17 cellular contexts compared by ENCODE assay signal in the genomic region with DNA sequence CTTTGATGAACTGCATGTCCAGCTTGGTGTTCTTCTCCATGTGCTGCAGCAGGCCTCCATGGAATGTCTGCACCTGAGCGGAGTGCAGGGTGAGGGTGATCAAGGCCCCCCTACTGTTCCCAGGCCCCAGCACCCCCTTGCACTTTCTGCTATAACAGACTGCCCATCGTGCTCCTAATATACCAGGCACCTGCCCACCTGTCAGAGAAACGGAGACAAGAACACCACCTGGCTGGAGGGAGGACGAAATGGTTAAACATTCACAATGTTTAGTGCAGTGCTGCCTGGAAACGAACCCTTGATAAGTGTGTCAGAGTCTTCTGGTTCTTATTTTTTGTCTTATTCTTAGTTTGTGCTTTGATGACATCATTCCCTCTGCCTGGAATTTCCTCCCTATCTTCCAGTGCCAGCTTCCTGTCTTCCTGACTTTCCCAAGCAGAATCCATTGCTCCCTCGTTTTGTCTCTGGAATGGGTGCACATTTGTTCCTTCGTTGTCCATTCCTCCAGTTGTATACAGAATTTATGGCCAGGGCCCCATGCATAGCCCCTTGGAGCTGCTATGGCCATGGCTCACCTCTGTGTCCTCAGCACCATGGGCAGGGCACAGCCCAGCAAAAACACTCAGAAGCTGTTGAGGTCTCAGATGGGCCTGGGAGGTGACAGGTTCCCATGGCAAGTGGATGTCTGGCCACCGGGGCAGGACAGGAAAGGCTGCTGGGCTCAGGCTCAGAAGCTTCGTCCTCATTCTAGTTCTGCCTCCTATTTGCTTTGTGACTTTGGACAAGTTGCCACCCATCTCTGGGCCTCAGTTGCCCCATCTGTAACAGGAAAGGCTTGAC. TPM values are rescaled to one million over a fixed set of nuclear protein-coding genes. Genes with fewer than 3 reads are reported as not detected.
DNase-seq lines count a peak whose midpoint lies in the region; ATAC-seq and TF ChIP-seq lines count a peak whose summit lies in the region.
"Had no signal": no experiment of that assay in that cellular context is flagged by ENCODE, and none has a peak within 500 bp of the region (broad histone marks: within the 10 kb centered on the region; RNA-seq: fewer than 3 reads in every experiment).

No MANE protein-coding gene starts in this region.

- H3K4me2 ChIP-seq in fibroblast of lung (ENCODE audit: extremely low read depth, insufficient read depth, low read length), result no peak overlapping the region

- H4K20me1 ChIP-seq in fibroblast of lung (ENCODE audit: control insufficient read depth, extremely low read depth, insufficient read depth, low read length), result no peaks in the 10 kb centered on the region

- H3K9ac ChIP-seq in fibroblast of lung (ENCODE audit: insufficient read depth, low read length), result no peak overlapping the region

- H3K36me3 ChIP-seq in fibroblast of lung (ENCODE audit: control insufficient read depth, insufficient read depth, low read length), result no peaks in the 10 kb centered on the region
- H3K36me3 ChIP-seq: uterus had no signal

- H3K27me3 Mint-ChIP-seq in HFFc6 (ENCODE audit: insufficient read depth) (peaks cover 9% of the 10 kb centered on the region), mesothelial cell of epicardium (ENCODE audit: low read depth) (no peaks in the 10 kb centered on the region)
- no peaks in the 10 kb centered on the region for H3K27me3 Mint-ChIP-seq in stimulated activated memory B cell treated with anti-CD40 and anti-IgM and Interleukin-4, amounts not matched to agents 10 μg/mL and 1 μg/mL and 100 μg/mL, for 72 hours
- H3K27me3 Mint-ChIP-seq: activated CD4-positive, alpha-beta memory T cell treated with anti-CD3 and anti-CD28 coated beads for 36 hours had no signal

- no peaks in the 10 kb centered on the region for H3K9me3 Mint-ChIP-seq in HFFc6
- H3K9me3 Mint-ChIP-seq in mesothelial cell of epicardium, result no peaks in the 10 kb centered on the region
- H3K9me3 Mint-ChIP-seq in stimulated activated memory B cell treated with anti-CD40 and anti-IgM and Interleukin-4, amounts not matched to agents 10 μg/mL and 1 μg/mL and 100 μg/mL, for 72 hours, result no peaks in the 10 kb centered on the region
- H3K9me3 Mint-ChIP-seq: activated CD4-positive, alpha-beta memory T cell treated with anti-CD3 and anti-CD28 coated beads for 36 hours had no signal

- H3K27ac Mint-ChIP-seq in HFFc6 (peak overlapping the region; percentile 52), mesothelial cell of epicardium (peak overlapping the region; percentile 32)
- H3K27ac Mint-ChIP-seq in stimulated activated memory B cell treated with anti-CD40 and anti-IgM and Interleukin-4, amounts not matched to agents 10 μg/mL and 1 μg/mL and 100 μg/mL, for 72 hours, result no peak overlapping the region
- H3K27ac Mint-ChIP-seq: activated CD4-positive, alpha-beta memory T cell treated with anti-CD3 and anti-CD28 coated beads for 36 hours had no signal

- H3K4me1 ChIP-seq in fibroblast of lung (ENCODE audit: control insufficient read depth, extremely low read depth, insufficient read depth, low read length) (peaks cover 5% of the 10 kb centered on the region), foreskin keratinocyte (no peaks in the 10 kb centered on the region)
- H3K4me1 ChIP-seq: uterus had no signal

- H3K4me3 ChIP-seq in AG09309 (ENCODE audit: control insufficient read depth, low read depth, low read length), result no peak overlapping the region
- H3K4me3 ChIP-seq in fibroblast of lung (replicated peaks in 1 of 4; ENCODE audit: control extremely low read depth in 1 of 4, insufficient read depth in 1 of 4, low read depth in 3 of 4, low read length in 4 of 4), result no peak overlapping the region
- H3K4me3 ChIP-seq: Peyer's patch, uterus had no signal

- H3K27me3 ChIP-seq in fibroblast of lung (ENCODE audit: control insufficient read depth, insufficient read depth, low read length) (no peaks in the 10 kb centered on the region), foreskin keratinocyte (no peaks in the 10 kb centered on the region)
- H3K27me3 ChIP-seq: Peyer's patch, uterus had no signal

- H3K27ac ChIP-seq in fibroblast of lung (ENCODE audit: insufficient read depth, low read length) (no peak overlapping the region), foreskin keratinocyte (no peak overlapping the region)
- H3K27ac ChIP-seq: Peyer's patch, uterus had no signal

- no peaks in the 10 kb centered on the region for H3K79me2 ChIP-seq in fibroblast of lung (ENCODE audit: control insufficient read depth, insufficient read depth, low read length)

- no peak overlapping the region for H3K4me3 Mint-ChIP-seq in HFFc6
- no peak overlapping the region for H3K4me3 Mint-ChIP-seq in mesothelial cell of epicardium
- no peak overlapping the region for H3K4me3 Mint-ChIP-seq in stimulated activated memory B cell treated with anti-CD40 and anti-IgM and Interleukin-4, amounts not matched to agents 10 μg/mL and 1 μg/mL and 100 μg/mL, for 72 hours
- H3K4me3 Mint-ChIP-seq: activated CD4-positive, alpha-beta memory T cell treated with anti-CD3 and anti-CD28 coated beads for 36 hours had no signal

- no peak for TF ChIP-seq CTCF in AG09309 (IDR thresholded peaks at IDR 0.05; ENCODE audit: control insufficient read depth, insufficient read depth, low read depth, low read length, missing control alignments)
- TF ChIP-seq CTCF in HFFc6 (IDR thresholded peaks at IDR 0.05), result no peak
- TF ChIP-seq CTCF in fibroblast of lung (conservative IDR thresholded peaks at IDR 0.05 in 1 of 2, IDR thresholded peaks at IDR 0.05 in 1 of 2; ENCODE audit: low read depth in 1 of 2, low read length in 2 of 2), result no peak
- no peak for TF ChIP-seq CTCF in mesothelial cell of epicardium (IDR thresholded peaks at IDR 0.05; ENCODE audit: unreplicated experiment)
- TF ChIP-seq CTCF in foreskin keratinocyte (conservative IDR thresholded peaks at IDR 0.05), result no peak

- H2AFZ ChIP-seq in fibroblast of lung (ENCODE audit: low read length), result no peak overlapping the region

- H3K4me1 Mint-ChIP-seq in HFFc6 (ENCODE audit: low read depth) (peaks cover 9% of the 10 kb centered on the region), mesothelial cell of epicardium (peaks cover 16% of the 10 kb centered on the region)
- H3K4me1 Mint-ChIP-seq in stimulated activated memory B cell treated with anti-CD40 and anti-IgM and Interleukin-4, amounts not matched to agents 10 μg/mL and 1 μg/mL and 100 μg/mL, for 72 hours, result no peaks in the 10 kb centered on the region

- DNase-seq in AG09309 (ENCODE audit: low read depth) (peak; percentile 11), HFFc6 (peak; percentile 6), fibroblast of lung (ENCODE audit: low read depth in 2 of 2) (peak; percentile 37 to 54), mesothelial cell of epicardium (ENCODE audit: low spot score in 2 of 2, unreplicated experiment in 2 of 2) (no peak), foreskin keratinocyte (no peak)
- DNase-seq: activated CD4-positive, alpha-beta memory T cell treated with anti-CD3 and anti-CD28 coated beads for 36 hours; activated gamma-delta T cell; GOT3; NCI-H1048; NCI-H446; stimulated activated CD8-positive, alpha-beta memory T cell treated with anti-CD3 and anti-CD28 coated beads, Interleukin-4, amount 100 ng/mL, for 48 hours; uterus had no signal

- H3K9me3 ChIP-seq in fibroblast of lung (ENCODE audit: control insufficient read depth, insufficient read depth, low read depth, low read length), result no peaks in the 10 kb centered on the region
- H3K9me3 ChIP-seq: Peyer's patch, uterus had no signal

- H3K36me3 Mint-ChIP-seq in HFFc6 (ENCODE audit: low read depth), result no peaks in the 10 kb centered on the region
- H3K36me3 Mint-ChIP-seq in mesothelial cell of epicardium, result peaks cover 4% of the 10 kb centered on the region
- peaks cover 15% of the 10 kb centered on the region for H3K36me3 Mint-ChIP-seq in stimulated activated memory B cell treated with anti-CD40 and anti-IgM and Interleukin-4, amounts not matched to agents 10 μg/mL and 1 μg/mL and 100 μg/mL, for 72 hours

- ATAC-seq in foreskin keratinocyte, result no peak
- no peak for ATAC-seq in stimulated activated memory B cell treated with anti-CD40 and anti-IgM and Interleukin-4, amounts not matched to agents 10 μg/mL and 1 μg/mL and 100 μg/mL, for 72 hours
- ATAC-seq in HG02981 (IDR thresholded peaks at IDR 0.05; ENCODE audit: unreplicated experiment), result no peak
- ATAC-seq in GM19324 (IDR thresholded peaks at IDR 0.05; ENCODE audit: low FRiP score, unreplicated experiment), result no peak

RNA-seq across cellular contexts. Expression of a gene that starts 11.9 kb away (rescaled TPM):
- under 1 TPM in 1 of 6 experiments, not detected in 5; 0.08 TPM for total RNA-seq in HFFc6 (2021; fragmentation: NEBNext Ultra II Directional; extraction: Animal tissue kit (Norgen Biotek cat#: 25700))
- total RNA-seq in fibroblast of lung (0.26 and 0.83 TPM in 2 replicates), mesothelial cell of epicardium (1.6 to 1.9 TPM (median 1.7 TPM) in 3 replicates), foreskin keratinocyte (3.1 and 4.0 TPM in 2 replicates)
- polyA plus RNA-seq in fibroblast of lung (0.16 and 0.77 TPM in 2 replicates), foreskin keratinocyte (4.2 and 5.0 TPM in 2 replicates)
- 0.24 and 2.1 TPM in 2 replicates for polyA plus RNA-seq in fibroblast of lung (2012)
- 1.4 TPM in 1 of 2 replicates, not detected in the other for polyA minus RNA-seq in fibroblast of lung (ENCODE audit: low replicate concordance)

RNA-seq across cellular contexts. Expression of a gene that starts 14.6 kb away (rescaled TPM):
- not detected for total RNA-seq in HFFc6 (2021; fragmentation: NEBNext Ultra II Directional; extraction: Animal tissue kit (Norgen Biotek cat#: 25700))
- under 0.01 and 0.26 TPM in 2 replicates for total RNA-seq in fibroblast of lung
- polyA plus RNA-seq in fibroblast of lung, result not detected in 2 replicates
- polyA plus RNA-seq in fibroblast of lung (2012), result 0.13 TPM in 1 of 2 replicates, not detected in the other
- polyA minus RNA-seq in fibroblast of lung (ENCODE audit: low replicate concordance), result not detected in 2 replicates
- 0.14 to 0.60 TPM (median 0.18 TPM) in 3 replicates for total RNA-seq in mesothelial cell of epicardium
- 0.24 TPM in 1 of 2 replicates, not detected in the other for total RNA-seq in foreskin keratinocyte
- polyA plus RNA-seq in foreskin keratinocyte, result 0.04 and 0.24 TPM in 2 replicates
- total RNA-seq: Peyer's patch had no signal
- polyA plus RNA-seq: AG04450 had no signal

RNA-seq across cellular contexts. Expression of a gene that starts 41.4 kb away (rescaled TPM):
- 1 to 10 TPM; 7.0 to 10.0 (median 7.7) TPM for total RNA-seq in HFFc6 (2021; fragmentation: NEBNext Ultra II Directional; extraction: Animal tissue kit (Norgen Biotek cat#: 25700))
- total RNA-seq in fibroblast of lung (5.9 and 7.8 TPM in 2 replicates), mesothelial cell of epicardium (69.3 to 75.6 TPM (median 74.3 TPM) in 3 replicates), foreskin keratinocyte (27.5 and 28.3 TPM in 2 replicates)
- polyA plus RNA-seq in fibroblast of lung (7.8 and 11.1 TPM in 2 replicates), foreskin keratinocyte (25.8 and 27.0 TPM in 2 replicates)
- polyA plus RNA-seq in fibroblast of lung (2012), result 6.7 and 7.2 TPM in 2 replicates
- 0.85 and 11.1 TPM in 2 replicates for polyA minus RNA-seq in fibroblast of lung (ENCODE audit: low replicate concordance)

Comparison
In these comparisons a context has a peak if more than half of its experiments do, and no peak if none do; other contexts are left out.
1. DNase-seq: peak in AG09309 (single experiment), HFFc6 (single experiment) and fibroblast of lung (2 of 2); none in mesothelial cell of epicardium (0 of 2) and foreskin keratinocyte (0 of 2).